ENCODE assay signal across 34 cellular contexts in genomic region chr6:108238321-108238720, GRCh38.
"Had no signal": no experiment of that assay in that cellular context is flagged by ENCODE, and none has a peak within 500 bp of the region (broad histone marks: within the 10 kb centered on the region; RNA-seq: fewer than 3 reads in every experiment).

No MANE protein-coding gene starts in this region.

- H3K27me3 ChIP-seq: MG63 had no signal

- H3K4me3 ChIP-seq: MG63 had no signal

- H3K27ac ChIP-seq: KMS-11 had no signal

- DNase-seq: Karpas-422, Kasumi-1, KG1, MG63, MM.1S, MV-4-11, NCI-H1048, NCI-H1092, NCI-H1092 treated with DMSO at 0.1 percent for 48 hours, NCI-H1105, NCI-H1105 treated with DMSO at 0.1 percent for 48 hours, NCI-H1417, NCI-H1417 treated with DMSO at 0.1 percent for 48 hours, NCI-H1436, NCI-H1436 treated with DMSO at 0.1 percent for 48 hours, NCI-H146, NCI-H1694, NCI-H1694 treated with DMSO at 0.1 percent for 48 hours, NCI-H187, NCI-H187 treated with DMSO at 0.1 percent for 48 hours, NCI-H1930, NCI-H2029, NCI-H2029 treated with DMSO at 0.1 percent for 48 hours, NCI-H2081, NCI-H2081 treated with DMSO at 0.1 percent for 48 hours, NCI-H2107, NCI-H2171, NCI-H2171 treated with DMSO at 0.1 percent for 48 hours, NCI-H2227 treated with DMSO at 0.1 percent for 48 hours, NCI-H226, NCI-H345, NCI-H446, NCI-H446 treated with DMSO at 0.1 percent for 48 hours had no signal
